Comparison of ENCODE assay signal across 22 cellular contexts in the genomic region with DNA sequence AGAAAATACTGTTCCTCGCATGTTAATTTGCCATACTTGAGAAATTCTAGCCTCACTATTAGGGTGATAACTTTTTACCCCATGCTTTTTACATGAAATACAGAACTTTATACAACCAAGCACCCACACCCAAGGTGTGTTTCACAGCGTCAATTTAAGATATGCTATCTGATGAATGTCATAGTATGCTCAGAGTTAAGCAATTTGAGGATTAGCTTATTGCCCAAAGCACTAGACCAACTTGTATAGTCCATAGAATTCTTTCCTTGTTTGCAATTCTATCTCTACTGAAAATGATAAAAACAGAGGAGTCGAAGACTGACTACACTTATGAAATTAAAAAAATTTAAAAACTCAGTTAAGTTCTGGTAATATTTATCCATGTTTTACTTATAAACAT.
"Had no signal": no experiment of that assay in that cellular context is flagged by ENCODE, and none has a peak within 500 bp of the region (broad histone marks: within the 10 kb centered on the region; RNA-seq: fewer than 3 reads in every experiment).

No MANE protein-coding gene starts in this region.

- H3K36me3 ChIP-seq: Peyer's patch, SJSA1 had no signal

- H3K27ac ChIP-seq: KMS-11, Peyer's patch, SJSA1 had no signal

- H3K9me3 ChIP-seq: Peyer's patch, SJSA1, SK-N-SH had no signal

- H3K4me3 ChIP-seq: Peyer's patch, SJSA1 had no signal

- DNase-seq: Karpas-422, MM.1S, MV-4-11, NCI-H1092, NCI-H1417 treated with DMSO at 0.1 percent for 48 hours, NCI-H1436 treated with DMSO at 0.1 percent for 48 hours, NCI-H1694 treated with DMSO at 0.1 percent for 48 hours, NCI-H187 treated with DMSO at 0.1 percent for 48 hours, NCI-H2171 treated with DMSO at 0.1 percent for 48 hours, NCI-H446, NCI-H510A treated with DMSO at 0.1 percent for 48 hours, NCI-H524 treated with DMSO at 0.1 percent for 48 hours, NCI-H526 treated with DMSO at 0.1 percent for 48 hours, PC-3, Peyer's patch, Right ventricle myocardium superior, RPMI8226, SHP77 treated with DMSO at 0.1 percent for 48 hours, SK-N-SH, SW 1271 had no signal

- ATAC-seq: PC-3 had no signal

- H3K27me3 ChIP-seq: Peyer's patch, SJSA1 had no signal

- H3K4me1 ChIP-seq: Peyer's patch had no signal
